Comparison of ENCODE assay signal across 30 cellular contexts in the genomic region with DNA sequence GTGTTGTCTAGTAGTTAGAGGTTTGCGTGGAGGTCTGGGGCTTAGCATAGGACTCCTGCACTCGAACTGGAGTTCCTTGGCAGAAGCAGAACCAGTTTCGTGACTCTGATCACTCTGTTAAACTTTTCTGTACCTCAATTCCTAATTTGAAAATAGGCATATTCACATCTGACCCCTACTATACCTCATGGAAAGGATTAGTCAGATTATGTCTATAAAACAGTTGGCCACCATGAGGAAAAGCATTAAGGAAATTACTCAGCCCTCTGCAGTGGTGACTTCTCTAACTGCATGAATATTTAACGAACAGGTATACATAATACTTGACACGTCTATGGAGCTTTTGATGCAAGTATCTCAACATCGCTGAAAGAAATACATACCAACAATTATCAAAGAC.
"Had no signal": no experiment of that assay in that cellular context is flagged by ENCODE, and none has a peak within 500 bp of the region (broad histone marks: within the 10 kb centered on the region; RNA-seq: fewer than 3 reads in every experiment).

No MANE protein-coding gene starts in this region.

- DNase-seq: activated B cell treated with CpG ODN at 0.5 μM for 24 hours; activated CD4-positive, alpha-beta memory T cell treated with anti-CD3 and anti-CD28 coated beads for 36 hours; activated CD4-positive, alpha-beta T cell treated with anti-CD3 and anti-CD28 coated beads for 4 hours; activated CD8-positive, alpha-beta memory T cell treated with anti-CD3 and anti-CD28 coated beads, Interleukin-2, amount 50 U/mL, for 4 hours; activated gamma-delta T cell; activated naive CD4-positive, alpha-beta T cell treated with anti-CD3 and anti-CD28 coated beads, Interleukin-2, amount 10 ng/mL, durations not matched to agents 7 days and 5 days; activated naive CD8-positive, alpha-beta T cell treated with anti-CD3 and anti-CD28 coated beads, Interleukin-2, amount 10 ng/mL, durations not matched to agents 7 days and 5 days; activated T-cell treated with anti-CD3 and anti-CD28 coated beads, Interleukin-2, amount 50 U/mL, for 24 hours; brain microvascular endothelial cell; caudate nucleus; cortex of kidney; endodermal cell; esophagus squamous epithelium; foreskin melanocyte; left ventricle myocardium inferior; naive B cell; posterior cingulate gyrus; stimulated activated CD4-positive, alpha-beta T cell treated with anti-CD3 and anti-CD28 coated beads, Interleukin-12 subunit alpha, Interleukin-12 subunit beta, amount 100 ng/mL, for 4 hours; stimulated activated CD4-positive, alpha-beta T cell treated with anti-CD3 and anti-CD28 coated beads, Interleukin-4, amount 100 ng/mL, for 1 hour; T-helper 17 cell; T1000; trophoblast cell; uterus had no signal

- H3K4me3 Mint-ChIP-seq: activated B cell treated with CpG ODN at 0.5 μM for 24 hours; activated CD4-positive, alpha-beta memory T cell treated with anti-CD3 and anti-CD28 coated beads for 36 hours; activated naive CD4-positive, alpha-beta T cell treated with anti-CD3 and anti-CD28 coated beads, Interleukin-2, amount 10 ng/mL, durations not matched to agents 7 days and 5 days; activated naive CD8-positive, alpha-beta T cell treated with anti-CD3 and anti-CD28 coated beads, Interleukin-2, amount 10 ng/mL, durations not matched to agents 7 days and 5 days; activated T-cell treated with anti-CD3 and anti-CD28 coated beads, Interleukin-2, amount 50 U/mL, for 24 hours; endodermal cell; naive B cell; stimulated activated effector memory CD8-positive, alpha-beta T cell treated with anti-CD3 and anti-CD28 coated beads, Interleukin-12 subunit alpha, Interleukin-12 subunit beta, amount 100 ng/mL, for 72 hours; stimulated activated naive CD8-positive, alpha-beta T cell treated with anti-CD3 and anti-CD28 coated beads, Interleukin-15, Interleukin-2, amounts not matched to agents 100 ng/mL and 50 ng/mL, for 24 hours; T-helper 17 cell had no signal

- H3K9me3 Mint-ChIP-seq: activated naive CD4-positive, alpha-beta T cell treated with anti-CD3 and anti-CD28 coated beads, Interleukin-2, amount 10 ng/mL, durations not matched to agents 7 days and 5 days; activated T-cell treated with anti-CD3 and anti-CD28 coated beads, Interleukin-2, amount 50 U/mL, for 24 hours had no signal

- H3K27ac Mint-ChIP-seq: activated B cell treated with CpG ODN at 0.5 μM for 24 hours; activated CD4-positive, alpha-beta memory T cell treated with anti-CD3 and anti-CD28 coated beads for 36 hours; activated naive CD4-positive, alpha-beta T cell treated with anti-CD3 and anti-CD28 coated beads, Interleukin-2, amount 10 ng/mL, durations not matched to agents 7 days and 5 days; activated naive CD8-positive, alpha-beta T cell treated with anti-CD3 and anti-CD28 coated beads, Interleukin-2, amount 10 ng/mL, durations not matched to agents 7 days and 5 days; activated T-cell treated with anti-CD3 and anti-CD28 coated beads, Interleukin-2, amount 50 U/mL, for 24 hours; endodermal cell; naive B cell; stimulated activated effector memory CD8-positive, alpha-beta T cell treated with anti-CD3 and anti-CD28 coated beads, Interleukin-12 subunit alpha, Interleukin-12 subunit beta, amount 100 ng/mL, for 72 hours; stimulated activated naive CD8-positive, alpha-beta T cell treated with anti-CD3 and anti-CD28 coated beads, Interleukin-15, Interleukin-2, amounts not matched to agents 100 ng/mL and 50 ng/mL, for 24 hours; T-helper 17 cell had no signal

- H3K36me3 ChIP-seq: ascending aorta, brain microvascular endothelial cell, esophagus squamous epithelium, left ventricle myocardium inferior, thoracic aorta, uterus had no signal

- H3K27me3 Mint-ChIP-seq: activated B cell treated with CpG ODN at 0.5 μM for 24 hours; activated CD4-positive, alpha-beta memory T cell treated with anti-CD3 and anti-CD28 coated beads for 36 hours; activated naive CD8-positive, alpha-beta T cell treated with anti-CD3 and anti-CD28 coated beads, Interleukin-2, amount 10 ng/mL, durations not matched to agents 7 days and 5 days; activated T-cell treated with anti-CD3 and anti-CD28 coated beads, Interleukin-2, amount 50 U/mL, for 24 hours; naive B cell; stimulated activated naive CD8-positive, alpha-beta T cell treated with anti-CD3 and anti-CD28 coated beads, Interleukin-15, Interleukin-2, amounts not matched to agents 100 ng/mL and 50 ng/mL, for 24 hours had no signal

- ATAC-seq: sciatic nerve; stimulated activated effector memory CD8-positive, alpha-beta T cell treated with anti-CD3 and anti-CD28 coated beads, Interleukin-12 subunit alpha, Interleukin-12 subunit beta, amount 100 ng/mL, for 72 hours; T-helper 17 cell had no signal

- H3K36me3 Mint-ChIP-seq: activated naive CD4-positive, alpha-beta T cell treated with anti-CD3 and anti-CD28 coated beads, Interleukin-2, amount 10 ng/mL, durations not matched to agents 7 days and 5 days; stimulated activated effector memory CD8-positive, alpha-beta T cell treated with anti-CD3 and anti-CD28 coated beads, Interleukin-12 subunit alpha, Interleukin-12 subunit beta, amount 100 ng/mL, for 72 hours had no signal

- H3K4me1 Mint-ChIP-seq: activated naive CD4-positive, alpha-beta T cell treated with anti-CD3 and anti-CD28 coated beads, Interleukin-2, amount 10 ng/mL, durations not matched to agents 7 days and 5 days; naive B cell; stimulated activated effector memory CD8-positive, alpha-beta T cell treated with anti-CD3 and anti-CD28 coated beads, Interleukin-12 subunit alpha, Interleukin-12 subunit beta, amount 100 ng/mL, for 72 hours; T-helper 17 cell had no signal

- H3K27ac ChIP-seq: ascending aorta, brain microvascular endothelial cell, esophagus squamous epithelium, left ventricle myocardium inferior, skin epidermis, thoracic aorta, uterus had no signal

- H3K4me3 ChIP-seq: ascending aorta, esophagus squamous epithelium, left ventricle myocardium inferior, lung, skin epidermis, thoracic aorta, uterus had no signal

- H3K9me3 ChIP-seq: ascending aorta, esophagus squamous epithelium, thoracic aorta, uterus had no signal
